ENCODE assay signal across 9 cellular contexts in the genomic region with DNA sequence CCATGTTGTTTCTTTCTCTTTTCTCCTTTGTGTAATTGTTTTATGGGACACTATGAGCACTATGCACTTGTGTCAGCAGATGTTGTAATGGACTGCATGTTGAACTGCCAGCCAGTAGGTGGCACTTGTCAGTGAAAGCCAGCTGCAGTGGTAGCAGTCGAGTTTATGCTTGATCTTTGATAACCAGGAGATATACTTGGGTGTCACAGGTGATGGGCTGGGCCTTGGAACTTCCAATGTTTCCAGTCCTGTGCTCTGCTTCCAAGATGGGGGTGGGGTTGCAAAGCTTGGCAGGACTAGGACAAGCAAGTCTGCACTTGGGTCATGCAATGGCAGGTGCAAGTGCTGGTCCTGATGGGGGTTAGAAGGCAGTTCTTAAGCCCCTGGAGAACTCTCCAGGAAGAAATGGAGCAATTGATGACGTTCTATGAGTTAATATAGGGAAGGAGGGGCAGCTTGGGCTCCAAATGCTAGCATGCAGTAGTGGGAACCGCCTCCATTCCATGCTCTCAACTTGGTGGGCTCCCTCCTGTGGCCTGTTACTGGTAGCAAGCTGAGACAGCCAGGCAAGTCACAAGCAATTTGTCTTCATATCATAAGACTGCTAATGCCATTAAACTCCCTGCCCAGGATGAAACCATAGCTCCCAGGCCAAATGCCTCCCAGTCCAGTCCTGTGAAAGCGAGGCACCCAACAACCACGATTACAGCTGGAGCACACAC. TPM values are rescaled to one million over a fixed set of nuclear protein-coding genes. Genes with fewer than 3 reads are reported as not detected.
A peak's percentile ranks its signal among the peaks of the same experiment; 100 is the strongest.
DNase-seq lines count a peak whose midpoint lies in the region; ATAC-seq and TF ChIP-seq lines count a peak whose summit lies in the region.
"Had no signal": no experiment of that assay in that cellular context is flagged by ENCODE, and none has a peak within 500 bp of the region (broad histone marks: within the 10 kb centered on the region; RNA-seq: fewer than 3 reads in every experiment).

No MANE protein-coding gene starts in this region.

- H3K27me3 Mint-ChIP-seq in CD8-positive, alpha-beta T cell (ENCODE audit: low read depth), result peaks cover 2% of the 10 kb centered on the region
- peaks cover 4% of the 10 kb centered on the region for H3K27me3 Mint-ChIP-seq in brain

- POLR2A ChIA-PET in CD8-positive, alpha-beta T cell (lab: Charles Lee), result interaction anchor here (0.6 kb wide), 1 partner anchor 230 kb away, joined by 3 read pairs; no protein-coding TSS in a partner anchor

- no peaks in the 10 kb centered on the region for H3K27me3 ChIP-seq in CD8-positive, alpha-beta T cell (ENCODE audit: insufficient read depth, low read length)
- H3K27me3 ChIP-seq in liver (ENCODE audit: control insufficient read depth in 4 of 4, insufficient read depth in 4 of 4, low read length in 3 of 4), result no peaks in the 10 kb centered on the region

- H3K36me3 Mint-ChIP-seq in CD8-positive, alpha-beta T cell, result no peaks in the 10 kb centered on the region
- H3K36me3 Mint-ChIP-seq in brain, result no peaks in the 10 kb centered on the region

- no peak overlapping the region for H3K4me3 ChIP-seq in CD8-positive, alpha-beta T cell (ENCODE audit: low read depth, low read length)
- no peak overlapping the region for H3K4me3 ChIP-seq in liver (ENCODE audit: low read depth in 1 of 3, low read length in 3 of 3)

- peaks cover 2% of the 10 kb centered on the region for H3K9me3 Mint-ChIP-seq in CD8-positive, alpha-beta T cell
- peaks cover 0 to 3% (median 0%) of the 10 kb centered on the region in 5 experiments for H3K9me3 Mint-ChIP-seq in brain
- H3K9me3 Mint-ChIP-seq: T-helper 1 cell treated with Interleukin-12 subunit alpha and Interleukin-12 subunit beta and Interleukin-4 antibody, amounts not matched to agents 30 μg/mL and 1 μg/mL, for 36 hours had no signal

- peak in 5 of 7 experiments; percentile 4 to 53 (median 24) for DNase-seq in CD8-positive, alpha-beta T cell
- peak; percentile 40 for DNase-seq in RPMI8226
- no peak for DNase-seq in NCI-H1436 treated with DMSO at 0.1 percent for 48 hours (lab: John Stamatoyannopoulos, UW)
- DNase-seq in effector CD4-positive, alpha-beta T cell, result no peak

- no peak overlapping the region for H3K9ac ChIP-seq in liver (ENCODE audit: low read depth in 1 of 2, low read length in 2 of 2)

- no peak overlapping the region for H3K27ac Mint-ChIP-seq in CD8-positive, alpha-beta T cell
- H3K27ac Mint-ChIP-seq in brain, result no peak overlapping the region
- H3K27ac Mint-ChIP-seq: T-helper 1 cell treated with Interleukin-12 subunit alpha and Interleukin-12 subunit beta and Interleukin-4 antibody, amounts not matched to agents 30 μg/mL and 1 μg/mL, for 36 hours had no signal

- H3K9me3 ChIP-seq in CD8-positive, alpha-beta T cell (ENCODE audit: low read length), result no peaks in the 10 kb centered on the region
- no peaks in the 10 kb centered on the region for H3K9me3 ChIP-seq in liver (ENCODE audit: control insufficient read depth in 4 of 4, low read length in 3 of 4)

- TF ChIP-seq CTCF in CD8-positive, alpha-beta T cell (IDR thresholded peaks at IDR 0.05), result peak; percentile 53
- TF ChIP-seq CTCF in brain (conservative IDR thresholded peaks at IDR 0.05) (peak; percentile 41 to 57), liver (IDR thresholded peaks at IDR 0.05; ENCODE audit: low read depth, low read length, missing input control) (peak; percentile 71)

- H3K4me1 Mint-ChIP-seq in CD8-positive, alpha-beta T cell (ENCODE audit: low read depth), result no peaks in the 10 kb centered on the region
- H3K4me1 Mint-ChIP-seq in brain, result no peaks in the 10 kb centered on the region

- CTCF ChIA-PET in CD8-positive, alpha-beta T cell (lab: Charles Lee), result interaction anchor here (0.9 to 1.8 kb wide), 8 partner anchors 15 to 426 kb away, joined by 3 to 8 read pairs (median 4); no protein-coding TSS in a partner anchor

- H3K4me1 ChIP-seq in CD8-positive, alpha-beta T cell (ENCODE audit: insufficient read depth, low read length), result no peaks in the 10 kb centered on the region
- H3K4me1 ChIP-seq in liver (ENCODE audit: control insufficient read depth in 4 of 4, insufficient read depth in 4 of 4, low read length in 3 of 4), result no peaks in the 10 kb centered on the region

- intact Hi-C loops in CD8-positive, alpha-beta T cell (cut with DNase I, micrococcal nuclease), result loop anchor here (1.0 to 2.0 kb wide), 5 partner anchors 232 to 409 kb away; no protein-coding TSS in a partner anchor

- no peak overlapping the region for H3K27ac ChIP-seq in CD8-positive, alpha-beta T cell (ENCODE audit: low read depth, low read length)
- H3K27ac ChIP-seq in liver (ENCODE audit: low read depth in 1 of 2, low read length in 2 of 2), result no peak overlapping the region

- 44% methylated on average over 5 of the region's 5 CpGs for WGBS in liver

- peak; percentile 77 for ATAC-seq in CD8-positive, alpha-beta T cell
- ATAC-seq in GM18909 (IDR thresholded peaks at IDR 0.05; ENCODE audit: poor library complexity, unreplicated experiment) (peak; percentile 99), HG03060 (IDR thresholded peaks at IDR 0.05; ENCODE audit: low read depth, unreplicated experiment) (peak; percentile 91)

- peak; percentile 70 to 84 for TF ChIP-seq RAD21 in liver (IDR thresholded peaks at IDR 0.05)

- no peak overlapping the region for H3K4me3 Mint-ChIP-seq in CD8-positive, alpha-beta T cell
- no peak overlapping the region for H3K4me3 Mint-ChIP-seq in brain
- H3K4me3 Mint-ChIP-seq: T-helper 1 cell treated with Interleukin-12 subunit alpha and Interleukin-12 subunit beta and Interleukin-4 antibody, amounts not matched to agents 30 μg/mL and 1 μg/mL, for 36 hours had no signal

- H3K36me3 ChIP-seq in CD8-positive, alpha-beta T cell (ENCODE audit: insufficient read depth, low read length), result no peaks in the 10 kb centered on the region
- H3K36me3 ChIP-seq in liver (ENCODE audit: control insufficient read depth in 4 of 4, insufficient read depth in 3 of 4, low read depth in 1 of 4, low read length in 3 of 4), result no peaks in the 10 kb centered on the region

TF ChIP-seq in liver, 16 proteins besides CTCF, POLR2A, EP300 and RAD21:
- TF ChIP-seq SP1 (IDR thresholded peaks at IDR 0.05) (no peak), GABPA (IDR thresholded peaks at IDR 0.05 in 1 of 2, conservative IDR thresholded peaks at IDR 0.05 in 1 of 2) (no peak)
- TF ChIP-seq, protein P1, sequence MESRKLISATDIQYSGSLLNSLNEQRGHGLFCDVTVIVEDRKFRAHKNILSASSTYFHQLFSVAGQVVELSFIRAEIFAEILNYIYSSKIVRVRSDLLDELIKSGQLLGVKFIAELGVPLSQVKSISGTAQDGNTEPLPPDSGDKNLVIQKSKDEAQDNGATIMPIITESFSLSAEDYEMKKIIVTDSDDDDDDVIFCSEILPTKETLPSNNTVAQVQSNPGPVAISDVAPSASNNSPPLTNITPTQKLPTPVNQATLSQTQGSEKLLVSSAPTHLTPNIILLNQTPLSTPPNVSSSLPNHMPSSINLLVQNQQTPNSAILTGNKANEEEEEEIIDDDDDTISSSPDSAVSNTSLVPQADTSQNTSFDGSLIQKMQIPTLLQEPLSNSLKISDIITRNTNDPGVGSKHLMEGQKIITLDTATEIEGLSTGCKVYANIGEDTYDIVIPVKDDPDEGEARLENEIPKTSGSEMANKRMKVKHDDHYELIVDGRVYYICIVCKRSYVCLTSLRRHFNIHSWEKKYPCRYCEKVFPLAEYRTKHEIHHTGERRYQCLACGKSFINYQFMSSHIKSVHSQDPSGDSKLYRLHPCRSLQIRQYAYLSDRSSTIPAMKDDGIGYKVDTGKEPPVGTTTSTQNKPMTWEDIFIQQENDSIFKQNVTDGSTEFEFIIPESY (IDR thresholded peaks at IDR 0.05), result no peak

RNA-seq across cellular contexts. Expression of a gene that starts 21.0 kb away (rescaled TPM):
- not detected for total RNA-seq in CD8-positive, alpha-beta T cell
- polyA plus RNA-seq in brain (ENCODE audit: insufficient read depth, low read depth, low replicate concordance), result not detected
- under 1 TPM in 1 of 2 donors, not detected in 1; 0.61 TPM for total RNA-seq in liver
- not detected for polyA plus RNA-seq in liver

Comparison
In these comparisons a context has a peak if more than half of its experiments do, and no peak if none do; other contexts are left out.
1. DNase-seq: peak in CD8-positive, alpha-beta T cell (5 of 7) and RPMI8226 (single experiment); none in NCI-H1436 treated with DMSO at 0.1 percent for 48 hours (single experiment) and effector CD4-positive, alpha-beta T cell (single experiment).
2. Peak in every context shown above with its lines, with median percentiles within 50 percentile points of each other: ATAC-seq and CTCF ChIP-seq.